ENCODE assay signal across 16 cellular contexts in genomic region chr2:64225491-64225890, GRCh38.
DNase-seq lines count a peak whose midpoint lies in the region; ATAC-seq, FAIRE-seq and TF ChIP-seq lines count a peak whose summit lies in the region.
"Had no signal": no experiment of that assay in that cellular context is flagged by ENCODE, and none has a peak within 500 bp of the region (broad histone marks: within the 10 kb centered on the region; RNA-seq: fewer than 3 reads in every experiment).

No MANE protein-coding gene starts in this region.

- H3K27ac ChIP-seq in mesenchymal stem cell (ENCODE audit: low read length, poor library complexity, severe bottlenecking): no peak overlapping the region
- H3K27ac ChIP-seq: suprapubic skin had no signal

- DNase-seq in activated CD8-positive, alpha-beta T cell treated with anti-CD3 and anti-CD28 coated beads for 36 hours: peak; percentile 45
- DNase-seq in activated CD8-positive, alpha-beta T cell treated with anti-CD3 and anti-CD28 coated beads, Interleukin-2, amount 10 ng/mL, durations not matched to agents 7 days and 5 days: no peak
- peak; percentile 18 for DNase-seq in H54 (ENCODE audit: insufficient read length, low spot score)
- peak; percentile 23 for DNase-seq in mesenchymal stem cell
- DNase-seq in anterior cingulate cortex (lab: John Stamatoyannopoulos, UW): no peak
- DNase-seq: CD4-positive, alpha-beta T cell; hypothalamus; left cardiac atrium; mucosa of descending colon; NCI-H187 treated with DMSO at 0.1 percent for 48 hours had no signal

- FAIRE-seq in H54 (lab: Jason Lieb, UNC): no peak

- WGBS in mesenchymal stem cell: 42% methylated on average over 1 of the region's 1 CpG

- H3K27me3 Mint-ChIP-seq in activated CD8-positive, alpha-beta T cell treated with anti-CD3 and anti-CD28 coated beads for 36 hours: no peaks in the 10 kb centered on the region
- no peaks in the 10 kb centered on the region for H3K27me3 Mint-ChIP-seq in activated CD8-positive, alpha-beta T cell treated with anti-CD3 and anti-CD28 coated beads, Interleukin-2, amount 10 ng/mL, durations not matched to agents 7 days and 5 days (ENCODE audit: low read depth)
- peaks cover under 1% of the 10 kb centered on the region for H3K27me3 Mint-ChIP-seq in activated T-helper 17 cell treated with anti-CD3 and anti-CD28 coated beads, Interleukin-2, amount 50 U/mL, for 72 hours
- H3K27me3 Mint-ChIP-seq: CD4-positive, alpha-beta T cell had no signal

- no peak overlapping the region for H3K14ac ChIP-seq in mesenchymal stem cell (ENCODE audit: low read length in 2 of 2)

- no peak for TF ChIP-seq POLR2A in H54 (IDR thresholded peaks at IDR 0.05; ENCODE audit: low read depth, low read length)

- H3K36me3 ChIP-seq in mesenchymal stem cell (ENCODE audit: control insufficient read depth in 1 of 2, insufficient read depth in 2 of 2, low read depth in 1 of 2, low read length in 2 of 2): no peaks in the 10 kb centered on the region
- H3K36me3 ChIP-seq: neutrophil, suprapubic skin had no signal

- H3K18ac ChIP-seq in mesenchymal stem cell (ENCODE audit: low read depth in 1 of 2, low read length in 2 of 2): no peak overlapping the region

- H3K9ac ChIP-seq in mesenchymal stem cell (ENCODE audit: low read length): no peak overlapping the region

- H3K9me3 ChIP-seq in mesenchymal stem cell (ENCODE audit: control insufficient read depth, low read length): no peaks in the 10 kb centered on the region
- H3K9me3 ChIP-seq: mucosa of descending colon, neutrophil, suprapubic skin had no signal

- POLR2A ChIA-PET in activated CD8-positive, alpha-beta T cell treated with anti-CD3 and anti-CD28 coated beads for 36 hours (lab: Charles Lee): interaction anchor here (0.9 to 1.2 kb wide), 2 partner anchors 13 to 102 kb away, joined by 3 read pairs; no protein-coding TSS in a partner anchor
- POLR2A ChIA-PET in activated CD8-positive, alpha-beta T cell treated with anti-CD3 and anti-CD28 coated beads, Interleukin-2, amount 10 ng/mL, durations not matched to agents 7 days and 5 days (lab: Charles Lee): interaction anchor here (1.3 kb wide), 1 partner anchor 11 kb away, joined by 3 read pairs; no protein-coding TSS in a partner anchor

- ATAC-seq in activated CD8-positive, alpha-beta T cell treated with anti-CD3 and anti-CD28 coated beads for 36 hours: peak; percentile 75
- no peak for ATAC-seq in activated CD8-positive, alpha-beta T cell treated with anti-CD3 and anti-CD28 coated beads, Interleukin-2, amount 10 ng/mL, durations not matched to agents 7 days and 5 days
- peak; percentile 93 for ATAC-seq in activated T-helper 17 cell treated with anti-CD3 and anti-CD28 coated beads, Interleukin-2, amount 50 U/mL, for 72 hours (replicated peaks)
- ATAC-seq in HG02763 (IDR thresholded peaks at IDR 0.05; ENCODE audit: unreplicated experiment) (no peak), HG03095 (IDR thresholded peaks at IDR 0.05; ENCODE audit: unreplicated experiment) (no peak)
- ATAC-seq: left cardiac atrium, mucosa of descending colon had no signal

- H2BK15ac ChIP-seq in mesenchymal stem cell (ENCODE audit: low read depth, poor library complexity, severe bottlenecking): no peak overlapping the region

- H3K4me1 Mint-ChIP-seq in activated CD8-positive, alpha-beta T cell treated with anti-CD3 and anti-CD28 coated beads for 36 hours (ENCODE audit: low read depth): peaks cover 26% of the 10 kb centered on the region
- peaks cover 24% of the 10 kb centered on the region for H3K4me1 Mint-ChIP-seq in activated CD8-positive, alpha-beta T cell treated with anti-CD3 and anti-CD28 coated beads, Interleukin-2, amount 10 ng/mL, durations not matched to agents 7 days and 5 days (ENCODE audit: low read depth)
- peaks cover 24% of the 10 kb centered on the region for H3K4me1 Mint-ChIP-seq in activated T-helper 17 cell treated with anti-CD3 and anti-CD28 coated beads, Interleukin-2, amount 50 U/mL, for 72 hours

- H3K4ac ChIP-seq in mesenchymal stem cell (ENCODE audit: low read depth in 1 of 2, low read length in 2 of 2): no peak overlapping the region

- no peak overlapping the region for H3K4me3 ChIP-seq in mesenchymal stem cell (ENCODE audit: insufficient read depth in 1 of 2, low read depth in 1 of 2, low read length in 2 of 2)
- H3K4me3 ChIP-seq: mucosa of descending colon, suprapubic skin had no signal

- CTCF ChIA-PET in activated CD8-positive, alpha-beta T cell treated with anti-CD3 and anti-CD28 coated beads for 36 hours (lab: Charles Lee): interaction anchor here (0.6 to 1.7 kb wide), 4 partner anchors 10 to 263 kb away, joined by 3 to 5 read pairs (median 4); no protein-coding TSS in a partner anchor
- CTCF ChIA-PET in activated CD8-positive, alpha-beta T cell treated with anti-CD3 and anti-CD28 coated beads, Interleukin-2, amount 10 ng/mL, durations not matched to agents 7 days and 5 days (lab: Charles Lee): interaction anchor here (1.5 kb wide), 1 partner anchor 263 kb away, joined by 4 read pairs; no protein-coding TSS in a partner anchor

- intact Hi-C loops in activated CD8-positive, alpha-beta T cell treated with anti-CD3 and anti-CD28 coated beads for 36 hours (cut with micrococcal nuclease): no loop called here

- no peak overlapping the region for H3K4me3 Mint-ChIP-seq in activated CD8-positive, alpha-beta T cell treated with anti-CD3 and anti-CD28 coated beads for 36 hours
- H3K4me3 Mint-ChIP-seq in activated CD8-positive, alpha-beta T cell treated with anti-CD3 and anti-CD28 coated beads, Interleukin-2, amount 10 ng/mL, durations not matched to agents 7 days and 5 days: no peak overlapping the region
- no peak overlapping the region for H3K4me3 Mint-ChIP-seq in activated T-helper 17 cell treated with anti-CD3 and anti-CD28 coated beads, Interleukin-2, amount 50 U/mL, for 72 hours
- H3K4me3 Mint-ChIP-seq: CD4-positive, alpha-beta T cell; T-helper 2 cell treated with Interferon-gamma antibody and Interleukin-4, amounts not matched to agents 5 μg/mL and 100 μg/mL, for 36 hours had no signal

- no peak overlapping the region for H2BK5ac ChIP-seq in mesenchymal stem cell (ENCODE audit: low read depth, low read length, poor library complexity, severe bottlenecking)

- no peak for TF ChIP-seq CTCF in activated CD8-positive, alpha-beta T cell treated with anti-CD3 and anti-CD28 coated beads for 36 hours (IDR thresholded peaks at IDR 0.05)

- peaks cover 3 to 16% of the 10 kb centered on the region in 2 experiments for H3K27me3 ChIP-seq in mesenchymal stem cell (ENCODE audit: control insufficient read depth in 1 of 2, insufficient read depth in 1 of 2, low read length in 2 of 2)
- H3K27me3 ChIP-seq: neutrophil, suprapubic skin had no signal

- H2BK12ac ChIP-seq in mesenchymal stem cell (ENCODE audit: low read length in 2 of 2): no peak overlapping the region

- H4K8ac ChIP-seq in mesenchymal stem cell (ENCODE audit: low read length): no peak overlapping the region

- H3K27ac Mint-ChIP-seq in activated CD8-positive, alpha-beta T cell treated with anti-CD3 and anti-CD28 coated beads for 36 hours: no peak overlapping the region
- H3K27ac Mint-ChIP-seq in activated CD8-positive, alpha-beta T cell treated with anti-CD3 and anti-CD28 coated beads, Interleukin-2, amount 10 ng/mL, durations not matched to agents 7 days and 5 days: no peak overlapping the region
- no peak overlapping the region for H3K27ac Mint-ChIP-seq in activated T-helper 17 cell treated with anti-CD3 and anti-CD28 coated beads, Interleukin-2, amount 50 U/mL, for 72 hours
- H3K27ac Mint-ChIP-seq: CD4-positive, alpha-beta T cell; T-helper 2 cell treated with Interferon-gamma antibody and Interleukin-4, amounts not matched to agents 5 μg/mL and 100 μg/mL, for 36 hours had no signal

- H3K4me2 ChIP-seq in mesenchymal stem cell (ENCODE audit: low read length, poor library complexity, severe bottlenecking): no peak overlapping the region

- no peak overlapping the region for H3K23ac ChIP-seq in mesenchymal stem cell (ENCODE audit: low read length in 2 of 2)

- no peak overlapping the region for H2AK5ac ChIP-seq in mesenchymal stem cell (ENCODE audit: low read length, severe bottlenecking)

- H2AFZ ChIP-seq in mesenchymal stem cell (ENCODE audit: low read depth, low read length): no peak overlapping the region

- no peak overlapping the region for H4K91ac ChIP-seq in mesenchymal stem cell (ENCODE audit: low read length)

- H3K79me1 ChIP-seq in mesenchymal stem cell (replicated peaks; ENCODE audit: low read length, poor library complexity, severe bottlenecking): no peaks in the 10 kb centered on the region

- H3K4me1 ChIP-seq in mesenchymal stem cell (ENCODE audit: control insufficient read depth, insufficient read depth, low read depth, low read length): no peaks in the 10 kb centered on the region

- no peaks in the 10 kb centered on the region for H3K9me3 Mint-ChIP-seq in activated CD8-positive, alpha-beta T cell treated with anti-CD3 and anti-CD28 coated beads for 36 hours
- no peaks in the 10 kb centered on the region for H3K9me3 Mint-ChIP-seq in activated CD8-positive, alpha-beta T cell treated with anti-CD3 and anti-CD28 coated beads, Interleukin-2, amount 10 ng/mL, durations not matched to agents 7 days and 5 days (ENCODE audit: insufficient read depth)
- no peaks in the 10 kb centered on the region for H3K9me3 Mint-ChIP-seq in activated T-helper 17 cell treated with anti-CD3 and anti-CD28 coated beads, Interleukin-2, amount 50 U/mL, for 72 hours
- H3K9me3 Mint-ChIP-seq: CD4-positive, alpha-beta T cell; T-helper 2 cell treated with Interferon-gamma antibody and Interleukin-4, amounts not matched to agents 5 μg/mL and 100 μg/mL, for 36 hours had no signal

- H2BK120ac ChIP-seq in mesenchymal stem cell (ENCODE audit: low read depth, low read length): no peak overlapping the region

- no peaks in the 10 kb centered on the region for H3K36me3 Mint-ChIP-seq in activated CD8-positive, alpha-beta T cell treated with anti-CD3 and anti-CD28 coated beads for 36 hours (ENCODE audit: low read depth)
- H3K36me3 Mint-ChIP-seq in activated CD8-positive, alpha-beta T cell treated with anti-CD3 and anti-CD28 coated beads, Interleukin-2, amount 10 ng/mL, durations not matched to agents 7 days and 5 days (ENCODE audit: low read depth): peaks cover 2% of the 10 kb centered on the region
- no peaks in the 10 kb centered on the region for H3K36me3 Mint-ChIP-seq in activated T-helper 17 cell treated with anti-CD3 and anti-CD28 coated beads, Interleukin-2, amount 50 U/mL, for 72 hours (ENCODE audit: low read depth)

Comparison
In these comparisons a context has a peak if more than half of its experiments do, and no peak if none do; other contexts are left out.
1. ATAC-seq: peak in activated CD8-positive, alpha-beta T cell treated with anti-CD3 and anti-CD28 coated beads for 36 hours (single experiment) and activated T-helper 17 cell treated with anti-CD3 and anti-CD28 coated beads, Interleukin-2, amount 50 U/mL, for 72 hours (single experiment); none in activated CD8-positive, alpha-beta T cell treated with anti-CD3 and anti-CD28 coated beads, Interleukin-2, amount 10 ng/mL, durations not matched to agents 7 days and 5 days (single experiment), HG02763 (single experiment) and HG03095 (single experiment).
2. DNase-seq: peak in activated CD8-positive, alpha-beta T cell treated with anti-CD3 and anti-CD28 coated beads for 36 hours (single experiment), H54 (single experiment) and mesenchymal stem cell (single experiment); none in activated CD8-positive, alpha-beta T cell treated with anti-CD3 and anti-CD28 coated beads, Interleukin-2, amount 10 ng/mL, durations not matched to agents 7 days and 5 days (single experiment) and anterior cingulate cortex (0 of 58).